23 cellular contexts compared by ENCODE assay signal in the genomic region with DNA sequence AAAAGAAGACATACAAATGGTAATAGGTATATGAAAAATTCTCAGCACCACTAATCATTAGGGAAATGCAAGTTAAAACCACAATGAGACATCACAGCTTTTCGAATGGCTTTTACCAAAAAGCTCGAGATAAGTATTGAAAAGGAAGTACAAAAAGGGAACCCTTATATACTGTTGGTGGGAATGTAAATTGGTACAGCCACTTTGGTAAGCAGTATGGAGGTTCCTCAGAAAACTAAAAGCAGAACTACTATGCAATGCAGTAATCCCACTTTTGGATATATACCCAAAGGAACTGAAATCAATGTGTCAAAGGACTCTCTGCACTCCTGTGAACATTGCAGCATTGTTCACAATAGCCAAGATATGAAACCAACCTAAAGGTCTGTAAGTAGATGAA.
DNase-seq lines count a peak whose midpoint lies in the region; TF ChIP-seq lines count a peak whose summit lies in the region.
"Had no signal": no experiment of that assay in that cellular context is flagged by ENCODE, and none has a peak within 500 bp of the region (broad histone marks: within the 10 kb centered on the region; RNA-seq: fewer than 3 reads in every experiment).

No MANE protein-coding gene starts in this region.

- H3K27me3 ChIP-seq in HUES48 (ENCODE audit: control insufficient read depth, insufficient read depth, low read length) (no peaks in the 10 kb centered on the region), OCI-LY3 (ENCODE audit: low read depth, low read length) (0 out of 2 replicates have a peak, but pooled peaks cover 3% of the 10 kb centered on the region), endodermal cell (ENCODE audit: control insufficient read depth, insufficient read depth, low read length, poor library complexity, severe bottlenecking) (no peaks in the 10 kb centered on the region)
- H3K27me3 ChIP-seq: brain microvascular endothelial cell, thyroid gland had no signal

- DNase-seq in CD1c-positive myeloid dendritic cell (ENCODE audit: extremely low spot score) (peak; percentile 87), globus pallidus (ENCODE audit: low spot score) (peak; percentile 10), glomerular visceral epithelial cell (ENCODE audit: extremely low spot score) (no peak), NCI-H510A (lab: John Stamatoyannopoulos, UW) (no peak), hepatic stellate cell (ENCODE audit: low spot score) (no peak), endodermal cell (no peak)
- DNase-seq: activated B cell treated with CpG ODN at 0.5 μM for 24 hours; activated CD8-positive, alpha-beta T cell treated with anti-CD3 and anti-CD28 coated beads for 36 hours; activated naive CD8-positive, alpha-beta T cell treated with anti-CD3 and anti-CD28 coated beads, Interleukin-2, amount 10 ng/mL, durations not matched to agents 7 days and 5 days; activated T-cell treated with anti-CD3 and anti-CD28 coated beads, Interleukin-2, amount 50 U/mL, for 24 hours; brain microvascular endothelial cell; H7; kidney; mesenchymal stem cell; NCI-H1417; nephron progenitor cell; psoas muscle; T-helper 1 cell; thyroid gland had no signal

- peaks cover 11% of the 10 kb centered on the region for H3K9me3 Mint-ChIP-seq in endodermal cell
- H3K9me3 Mint-ChIP-seq: activated B cell treated with CpG ODN at 0.5 μM for 24 hours; activated CD8-positive, alpha-beta T cell treated with anti-CD3 and anti-CD28 coated beads for 36 hours; activated naive CD8-positive, alpha-beta T cell treated with anti-CD3 and anti-CD28 coated beads, Interleukin-2, amount 10 ng/mL, durations not matched to agents 7 days and 5 days; activated T-cell treated with anti-CD3 and anti-CD28 coated beads, Interleukin-2, amount 50 U/mL, for 24 hours; nephron progenitor cell had no signal

- no peak overlapping the region for H3K27ac Mint-ChIP-seq in endodermal cell
- H3K27ac Mint-ChIP-seq: activated B cell treated with CpG ODN at 0.5 μM for 24 hours; activated CD8-positive, alpha-beta T cell treated with anti-CD3 and anti-CD28 coated beads for 36 hours; activated naive CD8-positive, alpha-beta T cell treated with anti-CD3 and anti-CD28 coated beads, Interleukin-2, amount 10 ng/mL, durations not matched to agents 7 days and 5 days; activated T-cell treated with anti-CD3 and anti-CD28 coated beads, Interleukin-2, amount 50 U/mL, for 24 hours; nephron progenitor cell had no signal

- H3K9me3 ChIP-seq in HUES48 (ENCODE audit: control insufficient read depth, insufficient read depth, low read length), result no peaks in the 10 kb centered on the region
- H3K9me3 ChIP-seq in OCI-LY3 (ENCODE audit: insufficient read depth, low read length), result no peaks in the 10 kb centered on the region
- H3K9me3 ChIP-seq in endodermal cell (ENCODE audit: control insufficient read depth, low read length), result peaks cover 6% of the 10 kb centered on the region
- H3K9me3 ChIP-seq: psoas muscle, thyroid gland had no signal

- H2AFZ ChIP-seq in OCI-LY3 (ENCODE audit: low read depth, low read length), result no peak overlapping the region

- no peak for TF ChIP-seq CTCF in OCI-LY3 (IDR thresholded peaks at IDR 0.05; ENCODE audit: low read depth, low read length)
- TF ChIP-seq CTCF in endodermal cell (conservative IDR thresholded peaks at IDR 0.05), result no peak

- no peaks in the 10 kb centered on the region for H3K36me3 Mint-ChIP-seq in endodermal cell (ENCODE audit: low read depth)
- H3K36me3 Mint-ChIP-seq: activated naive CD8-positive, alpha-beta T cell treated with anti-CD3 and anti-CD28 coated beads, Interleukin-2, amount 10 ng/mL, durations not matched to agents 7 days and 5 days had no signal

- H3K4me1 Mint-ChIP-seq in endodermal cell, result peaks cover 38% of the 10 kb centered on the region
- H3K4me1 Mint-ChIP-seq: activated B cell treated with CpG ODN at 0.5 μM for 24 hours; activated naive CD8-positive, alpha-beta T cell treated with anti-CD3 and anti-CD28 coated beads, Interleukin-2, amount 10 ng/mL, durations not matched to agents 7 days and 5 days had no signal

- H3K36me3 ChIP-seq in HUES48 (ENCODE audit: control insufficient read depth, insufficient read depth, low read length) (no peaks in the 10 kb centered on the region), OCI-LY3 (replicated peaks; ENCODE audit: low read depth, low read length) (no peaks in the 10 kb centered on the region), endodermal cell (ENCODE audit: control insufficient read depth, insufficient read depth, low read length) (no peaks in the 10 kb centered on the region)
- H3K36me3 ChIP-seq: brain microvascular endothelial cell, thyroid gland had no signal

- H3K4me1 ChIP-seq in HUES48 (ENCODE audit: control insufficient read depth, insufficient read depth, low read length) (peaks cover 26% of the 10 kb centered on the region), OCI-LY3 (ENCODE audit: low read length) (peaks cover 14% of the 10 kb centered on the region), endodermal cell (ENCODE audit: control insufficient read depth, insufficient read depth, low read length) (peaks cover 8% of the 10 kb centered on the region)
- H3K4me1 ChIP-seq: psoas muscle had no signal

- H3K4me2 ChIP-seq in OCI-LY3 (ENCODE audit: low read length), result peak overlapping the region; percentile 20; the same call in 1 of the 2 replicates

- H3K9ac ChIP-seq in HUES48 (ENCODE audit: low read depth, low read length) (no peak overlapping the region), OCI-LY3 (ENCODE audit: low read length) (no peak overlapping the region), endodermal cell (ENCODE audit: extremely low read depth, low read length, poor library complexity, severe bottlenecking) (no peak overlapping the region)

- no peaks in the 10 kb centered on the region for H4K20me1 ChIP-seq in OCI-LY3 (ENCODE audit: insufficient read depth, low read length)

- no peak overlapping the region for H3K4me3 Mint-ChIP-seq in endodermal cell
- H3K4me3 Mint-ChIP-seq: activated B cell treated with CpG ODN at 0.5 μM for 24 hours; activated CD8-positive, alpha-beta T cell treated with anti-CD3 and anti-CD28 coated beads for 36 hours; activated naive CD8-positive, alpha-beta T cell treated with anti-CD3 and anti-CD28 coated beads, Interleukin-2, amount 10 ng/mL, durations not matched to agents 7 days and 5 days; activated T-cell treated with anti-CD3 and anti-CD28 coated beads, Interleukin-2, amount 50 U/mL, for 24 hours; nephron progenitor cell had no signal

- peak overlapping the region; percentile 40 for H3K27ac ChIP-seq in HUES48 (ENCODE audit: low read depth, low read length)
- no peak overlapping the region for H3K27ac ChIP-seq in OCI-LY3 (ENCODE audit: low read length)
- H3K27ac ChIP-seq in endodermal cell (ENCODE audit: low read depth, low read length), result no peak overlapping the region
- H3K27ac ChIP-seq: brain microvascular endothelial cell, C4-2B, psoas muscle, RWPE1, thyroid gland had no signal

- H3K27me3 Mint-ChIP-seq in endodermal cell (ENCODE audit: insufficient read depth), result no peaks in the 10 kb centered on the region

- H3K4me3 ChIP-seq in HUES48 (ENCODE audit: low read depth, low read length) (no peak overlapping the region), OCI-LY3 (ENCODE audit: low read length) (no peak overlapping the region), endodermal cell (ENCODE audit: low read length) (no peak overlapping the region)
- H3K4me3 ChIP-seq: psoas muscle, thyroid gland had no signal

- WGBS in endodermal cell (ENCODE audit: insufficient coverage in 1 of 2, insufficient read length in 1 of 2), 2 experiments, result 88% methylated on average over 2 of the region's 2 CpGs; no CpG with 5 or more reads in 1 of the 2 experiments

- no peaks in the 10 kb centered on the region for H3K79me2 ChIP-seq in OCI-LY3 (ENCODE audit: low read length)

Comparison
In these comparisons a context has a peak if more than half of its experiments do, and no peak if none do; other contexts are left out.
1. DNase-seq: peak in CD1c-positive myeloid dendritic cell (single experiment) and globus pallidus (single experiment); none in glomerular visceral epithelial cell (single experiment), NCI-H510A (single experiment), hepatic stellate cell (single experiment) and endodermal cell (single experiment).